ENCODE assay signal across 8 cellular contexts in the genomic region with DNA sequence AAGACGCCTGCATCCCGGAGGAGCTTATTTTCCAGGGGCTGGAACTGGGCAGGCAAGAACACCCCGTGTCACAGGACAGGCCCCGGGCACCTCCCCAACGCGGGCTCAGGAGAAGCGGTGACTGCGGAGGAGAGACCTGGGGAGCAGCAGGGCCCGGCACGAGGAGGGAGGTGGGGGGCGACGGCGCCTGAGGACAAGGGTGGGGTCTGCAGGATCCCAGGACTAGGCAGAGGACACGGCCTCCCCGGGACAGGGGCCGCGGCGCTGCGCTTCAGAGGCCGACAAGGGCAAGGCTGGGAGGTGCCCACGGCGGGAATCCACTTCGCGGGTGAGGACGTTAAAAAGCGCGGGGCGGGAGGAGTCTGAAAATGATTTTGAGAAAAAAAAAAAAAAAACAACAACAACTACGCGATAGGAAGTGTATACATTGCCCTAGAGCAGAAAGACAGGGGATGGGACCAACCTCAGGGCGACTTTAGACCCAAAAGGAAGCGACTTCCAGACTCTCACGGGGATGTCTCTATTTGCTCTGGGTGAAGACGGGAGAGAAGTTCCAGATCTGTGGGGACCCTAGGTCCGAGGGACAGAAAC. TPM values are rescaled to one million over a fixed set of nuclear protein-coding genes. Genes with fewer than 3 reads are reported as not detected.
A peak's percentile ranks its signal among the peaks of the same experiment; 100 is the strongest.
DNase-seq lines count a peak whose midpoint lies in the region; ATAC-seq and TF ChIP-seq lines count a peak whose summit lies in the region.

No MANE protein-coding gene starts in this region.

- H3K4me3 ChIP-seq in SJCRH30, result peak overlapping the region; percentile 67
- peak overlapping the region; percentile 60; the same call in 1 of the 2 replicates for H3K4me3 ChIP-seq in iPS DF 6.9 (ENCODE audit: low read length)
- H3K4me3 ChIP-seq in skeletal muscle satellite cell (ENCODE audit: low read length), result peak overlapping the region; percentile 79

- peak overlapping the region; percentile 85 for H3K9ac ChIP-seq in skeletal muscle satellite cell (ENCODE audit: low read depth, low read length)

- peaks cover 10% of the 10 kb centered on the region for H3K36me3 ChIP-seq in SJCRH30
- no peaks in the 10 kb centered on the region for H3K36me3 ChIP-seq in iPS DF 6.9 (ENCODE audit: control insufficient read depth, insufficient read depth, low read length)
- H3K36me3 ChIP-seq in skeletal muscle satellite cell (ENCODE audit: insufficient read depth, low read length), result no peaks in the 10 kb centered on the region

- DNase-seq in GM13976 (ENCODE audit: low spot score), result peak; percentile 55
- peak in 1 of 2 experiments; percentile 36 for DNase-seq in SJCRH30
- DNase-seq in anterior cingulate cortex (lab: John Stamatoyannopoulos, UW), result peak in 39 of 58 donors; percentile 2 to 61 (median 24)
- no peak for DNase-seq in iPS DF 6.9 (ENCODE audit: low read depth, low spot score)
- DNase-seq in RKO (ENCODE audit: low spot score), result no peak
- DNase-seq in NCI-H2029 treated with DMSO at 0.1 percent for 48 hours (lab: John Stamatoyannopoulos, UW), result no peak

- peak; percentile 42 for ATAC-seq in HG02840 (IDR thresholded peaks at IDR 0.05; ENCODE audit: low FRiP score, unreplicated experiment)

- in situ Hi-C loops in GM13976 (cut with MboI; ENCODE audit: low sequenced_read_pairs, unreplicated experiment), result no loop called here

- H3K4me1 ChIP-seq in SJCRH30 (no peaks in the 10 kb centered on the region), iPS DF 6.9 (ENCODE audit: control insufficient read depth, insufficient read depth, low read length) (no peaks in the 10 kb centered on the region), skeletal muscle satellite cell (ENCODE audit: control insufficient read depth, insufficient read depth, low read length) (peaks cover 19% of the 10 kb centered on the region)

- peak overlapping the region; percentile 84 for H3K4me2 ChIP-seq in skeletal muscle satellite cell (ENCODE audit: low read length)

- H3K9me3 ChIP-seq in SJCRH30 (replicated peaks) (no peaks in the 10 kb centered on the region; the same call in 1 of the 2 replicates), iPS DF 6.9 (ENCODE audit: control insufficient read depth, insufficient read depth, low read length) (no peaks in the 10 kb centered on the region), skeletal muscle satellite cell (replicated peaks; ENCODE audit: low read length) (no peaks in the 10 kb centered on the region)

- TF ChIP-seq CTCF in GM13976 (IDR thresholded peaks at IDR 0.05; ENCODE audit: borderline replicate concordance, control extremely low read depth, extremely low read depth, insufficient read depth, missing control alignments), result no peak

- WGBS in iPS DF 6.9 (ENCODE audit: insufficient coverage, insufficient read length), result no CpG with 5 or more reads among the region's 35 CpGs

- H3K27me3 ChIP-seq in SJCRH30 (no peaks in the 10 kb centered on the region), iPS DF 6.9 (ENCODE audit: control insufficient read depth, insufficient read depth, low read length) (no peaks in the 10 kb centered on the region; the same call in 1 of the 2 replicates), skeletal muscle satellite cell (ENCODE audit: control insufficient read depth, insufficient read depth, low read length) (no peaks in the 10 kb centered on the region)

- peak overlapping the region; percentile 73 for H3K27ac ChIP-seq in SJCRH30
- H3K27ac ChIP-seq in iPS DF 6.9 (ENCODE audit: low read length), result no peak overlapping the region

RNA-seq across cellular contexts. Expression of a gene that starts 44.9 kb away (rescaled TPM):
- 9.6 and 12.3 TPM in 2 replicates for total RNA-seq in SJCRH30 (2014; rRNA removed; shearing (Covaris generic))
- total RNA-seq in skeletal muscle satellite cell (2012; rRNA removed), result 9.4 and 11.7 TPM in 2 replicates

RNA-seq across cellular contexts. Expression of a gene that starts 51.7 kb away (rescaled TPM):
- 32.7 and 47.0 TPM in 2 replicates for total RNA-seq in SJCRH30 (2014; rRNA removed; shearing (Covaris generic))
- 25.1 and 29.7 TPM in 2 replicates for total RNA-seq in skeletal muscle satellite cell (2012; rRNA removed)

Comparison
In these comparisons a context has a peak if more than half of its experiments do, and no peak if none do; other contexts are left out.
1. DNase-seq: peak in GM13976 (single experiment) and anterior cingulate cortex (39 of 58); none in iPS DF 6.9 (single experiment), RKO (single experiment) and NCI-H2029 treated with DMSO at 0.1 percent for 48 hours (single experiment).
2. Peak in every context shown above with its lines, with median percentiles within 50 percentile points of each other: H3K4me3 ChIP-seq.